ENCODE assay signal across 1 cellular context in the genomic region with DNA sequence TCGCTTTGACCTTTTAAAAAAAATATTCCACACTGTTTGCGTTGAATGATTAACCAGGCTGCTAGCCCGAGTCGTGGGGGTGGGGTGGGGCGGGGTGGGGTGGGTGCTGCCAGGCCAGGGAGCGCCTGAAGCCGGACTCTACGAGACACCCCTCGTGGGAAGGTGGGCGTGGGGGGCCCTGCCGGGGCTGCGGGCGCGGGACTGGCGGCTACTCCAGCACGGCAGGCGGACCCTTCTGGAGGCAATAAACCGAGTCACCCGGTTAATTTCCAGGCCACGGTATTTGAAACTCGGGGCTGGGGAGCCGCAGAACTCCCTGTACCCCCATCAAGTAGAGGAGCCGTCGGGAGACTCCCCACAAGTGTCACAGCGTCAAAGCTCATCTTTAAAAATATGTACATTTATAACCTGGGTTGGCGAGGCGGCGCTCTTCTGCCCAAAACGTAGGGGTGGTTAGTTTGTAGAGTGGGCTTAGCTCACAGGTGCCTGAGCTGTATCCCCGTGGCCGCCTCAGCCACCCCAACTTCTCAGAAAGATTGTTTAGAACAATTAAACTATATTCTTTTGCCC.
TF ChIP-seq lines count a peak whose summit lies in the region.

No MANE protein-coding gene starts in this region.

TF ChIP-seq in endothelial cell of umbilical vein, 7 proteins besides CTCF, POLR2A, EP300 and RAD21 (continued from another document):
- TF ChIP-seq EZH2 (IDR thresholded peaks at IDR 0.05; ENCODE audit: borderline replicate concordance, low read depth, low read length, severe bottlenecking) (no peak), GATA2 (IDR thresholded peaks at IDR 0.05; ENCODE audit: insufficient read depth, insufficient read length, low read depth, low read length) (no peak)
